ENCODE assay signal across 17 cellular contexts in genomic region chr2:241592126-241592845, GRCh38. TPM values are rescaled to one million over a fixed set of nuclear protein-coding genes. Genes with fewer than 3 reads are reported as not detected.
"Had no signal": no experiment of that assay in that cellular context is flagged by ENCODE, and none has a peak within 500 bp of the region (broad histone marks: within the 10 kb centered on the region; RNA-seq: fewer than 3 reads in every experiment).

No MANE protein-coding gene starts in this region.

- H3K4me1 ChIP-seq: foreskin keratinocyte, parathyroid adenoma had no signal

- H3K27me3 Mint-ChIP-seq: activated B cell treated with CpG ODN at 0.5 μM for 24 hours; dendritic cell treated with granulocyte-macrophage colony-stimulating factor and Interleukin-4, amounts not matched to agents 40 ng/mL and 50 ng/mL, for 4 days had no signal

- DNase-seq: activated B cell treated with CpG ODN at 0.5 μM for 24 hours; activated CD4-positive, alpha-beta T cell treated with anti-CD3 and anti-CD28 coated beads for 4 hours; activated CD4-positive, alpha-beta T cell treated with anti-CD3 and anti-CD28 coated beads, Interleukin-2, amount 50 U/mL, for 48 hours; activated CD8-positive, alpha-beta memory T cell treated with anti-CD3 and anti-CD28 coated beads, Interleukin-2, amount 50 U/mL, for 48 hours; activated naive CD4-positive, alpha-beta T cell treated with Interleukin-2 at 50 U/mL for 16 hours; activated T-cell treated with anti-CD3 and anti-CD28 coated beads, Interleukin-2, amount 50 U/mL, for 4 hours; amygdala; effector CD4-positive, alpha-beta T cell; foreskin keratinocyte; natural killer cell; stimulated activated CD4-positive, alpha-beta T cell treated with anti-CD3 and anti-CD28 coated beads, Interleukin-4, amount 100 ng/mL, for 24 hours; stimulated activated naive CD4-positive, alpha-beta T cell treated with Interleukin-2 at 50 U/mL for 16 hours; T-helper 9 cell had no signal

- H3K4me3 Mint-ChIP-seq: activated B cell treated with CpG ODN at 0.5 μM for 24 hours; activated T-cell treated with anti-CD3 and anti-CD28 coated beads, Interleukin-2, amount 50 U/mL, for 4 hours; dendritic cell treated with granulocyte-macrophage colony-stimulating factor and Interleukin-4, amounts not matched to agents 40 ng/mL and 50 ng/mL, for 4 days; natural killer cell had no signal

- ATAC-seq: activated T-cell treated with anti-CD3 and anti-CD28 coated beads, Interleukin-2, amount 50 U/mL, for 4 hours; foreskin keratinocyte; natural killer cell had no signal

- H3K27ac Mint-ChIP-seq: activated B cell treated with CpG ODN at 0.5 μM for 24 hours; activated T-helper 2 cell treated with anti-CD3 and anti-CD28 coated beads, Interferon-gamma antibody, Interleukin-2, Interleukin-4, amounts not matched to agents 10 μg/mL and 5 μg/mL and 100 μg/mL, durations not matched to agents 14 hours and 24 hours and 36 hours; dendritic cell treated with granulocyte-macrophage colony-stimulating factor and Interleukin-4, amounts not matched to agents 40 ng/mL and 50 ng/mL, for 4 days; natural killer cell had no signal

- H3K27me3 ChIP-seq: foreskin keratinocyte had no signal

- H3K27ac ChIP-seq: foreskin keratinocyte, parathyroid adenoma, thoracic aorta had no signal

- H3K4me3 ChIP-seq: thoracic aorta had no signal

- H3K9me3 Mint-ChIP-seq: dendritic cell treated with granulocyte-macrophage colony-stimulating factor and Interleukin-4, amounts not matched to agents 40 ng/mL and 50 ng/mL, for 4 days had no signal

- H3K4me1 Mint-ChIP-seq: activated B cell treated with CpG ODN at 0.5 μM for 24 hours, natural killer cell had no signal

RNA-seq across cellular contexts. Expression of gene BOK, which starts 33.7 kb away (rescaled TPM):
- total RNA-seq: activated B cell treated with CpG ODN at 0.5 μM for 24 hours had no signal
